Comparison of ENCODE assay signal across 8 cellular contexts in the genomic region with DNA sequence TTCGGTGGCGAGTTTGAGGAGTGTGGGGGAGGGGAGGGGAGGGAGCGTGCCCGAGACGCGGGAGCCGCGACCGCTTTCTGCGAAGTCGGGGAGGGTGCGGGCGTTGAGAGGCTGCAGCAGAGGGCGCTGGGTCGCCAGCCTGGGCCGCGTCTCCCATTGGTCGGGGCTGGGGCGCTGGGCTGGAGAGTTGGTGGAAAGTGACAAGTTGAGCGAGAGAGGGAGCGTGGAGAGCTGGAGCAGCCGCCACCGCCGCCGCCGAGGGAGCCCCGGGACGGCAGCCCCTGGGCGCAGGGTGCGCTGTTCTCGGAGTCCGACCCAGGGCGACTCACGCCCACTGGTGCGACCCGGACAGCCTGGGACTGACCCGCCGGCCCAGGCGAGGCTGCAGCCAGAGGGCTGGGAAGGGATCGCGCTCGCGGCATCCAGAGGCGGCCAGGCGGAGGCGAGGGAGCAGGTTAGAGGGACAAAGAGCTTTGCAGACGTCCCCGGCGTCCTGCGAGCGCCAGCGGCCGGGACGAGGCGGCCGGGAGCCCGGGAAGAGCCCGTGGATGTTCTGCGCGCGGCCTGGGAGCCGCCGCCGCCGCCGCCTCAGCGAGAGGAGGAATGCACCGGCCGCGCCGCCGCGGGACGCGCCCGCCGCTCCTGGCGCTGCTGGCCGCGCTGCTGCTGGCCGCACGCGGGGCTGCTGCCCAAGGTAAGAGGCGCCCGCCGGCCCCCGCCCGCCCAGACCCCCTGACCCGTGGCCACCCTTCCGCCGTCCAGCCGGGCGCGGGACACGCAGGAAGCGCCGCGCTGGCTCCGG. TPM values are rescaled to one million over a fixed set of nuclear protein-coding genes. Genes with fewer than 3 reads are reported as not detected.
DNase-seq lines count a peak whose midpoint lies in the region; ATAC-seq and TF ChIP-seq lines count a peak whose summit lies in the region.

TSS of gene ROR1 (plus strand) at position 203 of the 802 bp plus-strand sequence.

- H3K9me3 Mint-ChIP-seq in activated naive CD8-positive, alpha-beta T cell treated with anti-CD3 and anti-CD28 coated beads for 36 hours = no peaks in the 10 kb centered on the region
- peaks cover 8% of the 10 kb centered on the region for H3K9me3 Mint-ChIP-seq in glutamatergic neuron (ENCODE audit: unreplicated experiment)

- peak within 1 kb of the TSS; percentile 84 for H2AFZ ChIP-seq in PC-9

- 0 to 1% methylated on average over 45 to 77 of the region's 99 CpGs for WGBS in tibial nerve, 2 donors

- peak; percentile 88 for ATAC-seq in GM19351 (IDR thresholded peaks at IDR 0.05; ENCODE audit: unreplicated experiment)

- H3K4me3 Mint-ChIP-seq in activated naive CD8-positive, alpha-beta T cell treated with anti-CD3 and anti-CD28 coated beads for 36 hours = peak within 1 kb of the TSS; percentile 83
- peak within 1 kb of the TSS; percentile 98 for H3K4me3 Mint-ChIP-seq in glutamatergic neuron (ENCODE audit: unreplicated experiment)

- DNase-seq in BE2C (peak; percentile 87), HT1080 (ENCODE audit: low read depth) (peak; percentile 85), PC-9 (peak; percentile 72 to 91), glutamatergic neuron (peak; percentile 95), nucleus accumbens (lab: John Stamatoyannopoulos, UW) (peak; percentile 14 to 90 (median 76)), tibial nerve (ENCODE audit: low spot score in 2 of 2) (peak; percentile 81 to 84)
- DNase-seq in activated naive CD8-positive, alpha-beta T cell treated with anti-CD3 and anti-CD28 coated beads for 36 hours = peak; percentile 68

- no peaks in the 10 kb centered on the region for H3K4me1 ChIP-seq in BE2C
- peaks cover 50% of the 10 kb centered on the region for H3K4me1 ChIP-seq in PC-9 (replicated peaks; ENCODE audit: insufficient read depth)
- peaks cover 0 to 29% (median 0%) of the 10 kb centered on the region in 4 donors for H3K4me1 ChIP-seq in tibial nerve

- H3K36me3 ChIP-seq in BE2C (no peaks in the 10 kb centered on the region), PC-9 (ENCODE audit: low read depth) (0 out of 2 replicates have a peak, but pooled peaks cover 3% of the 10 kb centered on the region), tibial nerve (no peaks in the 10 kb centered on the region)

- intact Hi-C loops in PC-9 (cut with micrococcal nuclease; ENCODE audit: unreplicated experiment) = loop anchor here (1.0 to 10.0 kb wide), 8 partner anchors 81 to 469 kb away; no protein-coding TSS in a partner anchor

- H3K27me3 ChIP-seq in BE2C = no peaks in the 10 kb centered on the region
- H3K27me3 ChIP-seq in PC-9 (ENCODE audit: insufficient read depth, low read depth) = no peaks in the 10 kb centered on the region
- H3K27me3 ChIP-seq in tibial nerve = no peaks in the 10 kb centered on the region

- H3K9me3 ChIP-seq in BE2C (no peaks in the 10 kb centered on the region), PC-9 (ENCODE audit: insufficient read depth, low read depth) (no peaks in the 10 kb centered on the region), tibial nerve (no peaks in the 10 kb centered on the region)

- H3K27ac ChIP-seq in PC-9 = peak within 1 kb of the TSS; percentile 60
- peak within 1 kb of the TSS; percentile 55 to 95 (median 87) for H3K27ac ChIP-seq in tibial nerve

- BruUV-seq in PC-9 (replicated peaks; lab: Mats Ljungman, UMichigan) = no TSS peak

- no peaks in the 10 kb centered on the region for H3K9me2 ChIP-seq in PC-9 (ENCODE audit: insufficient read depth)

- TF ChIP-seq EP300 in tibial nerve (IDR thresholded peaks at IDR 0.05) = peak in 1 of 2 donors; percentile 86

- no peaks in the 10 kb centered on the region for H4K20me1 ChIP-seq in PC-9 (ENCODE audit: insufficient read depth)

- CTCF ChIA-PET in PC-9 (lab: Charles Lee) = interaction anchor here (0.6 to 2.0 kb wide), 5 partner anchors 17 to 148 kb away, joined by 3 to 11 read pairs (median 4); no protein-coding TSS in a partner anchor

- peaks cover 67% of the 10 kb centered on the region for H3K27me3 Mint-ChIP-seq in activated naive CD8-positive, alpha-beta T cell treated with anti-CD3 and anti-CD28 coated beads for 36 hours
- H3K27me3 Mint-ChIP-seq in glutamatergic neuron (ENCODE audit: unreplicated experiment) = peaks cover 4% of the 10 kb centered on the region

- POLR2A ChIA-PET in PC-9 (lab: Charles Lee; ENCODE audit: unreplicated experiment) = interaction anchor here (0.6 kb wide), 1 partner anchor 233 kb away, joined by 3 read pairs; no protein-coding TSS in a partner anchor

- peak; percentile 41 to 67 for TF ChIP-seq POLR2A in tibial nerve (IDR thresholded peaks at IDR 0.05)

- peak; percentile 41 for TF ChIP-seq CTCF in BE2C (IDR thresholded peaks at IDR 0.05; ENCODE audit: low read depth, low read length)
- peak; percentile 62 for TF ChIP-seq CTCF in PC-9 (conservative IDR thresholded peaks at IDR 0.05)
- TF ChIP-seq CTCF in glutamatergic neuron (IDR thresholded peaks at IDR 0.05; ENCODE audit: partially characterized antibody, unreplicated experiment) = peak; percentile 45
- peak; percentile 67 to 91 (median 85) for TF ChIP-seq CTCF in tibial nerve (IDR thresholded peaks at IDR 0.05)

- peak within 1 kb of the TSS; percentile 90 for H3K4me2 ChIP-seq in PC-9

- H3K4me3 ChIP-seq in BE2C (ENCODE audit: low read depth, low read length) = peak within 1 kb of the TSS; percentile 79
- H3K4me3 ChIP-seq in PC-9 = peak within 1 kb of the TSS; percentile 93
- H3K4me3 ChIP-seq in tibial nerve = peak within 1 kb of the TSS; percentile 51 to 84 (median 74)

- no peaks in the 10 kb centered on the region for H3K36me3 Mint-ChIP-seq in activated naive CD8-positive, alpha-beta T cell treated with anti-CD3 and anti-CD28 coated beads for 36 hours
- peaks cover 4% of the 10 kb centered on the region for H3K36me3 Mint-ChIP-seq in glutamatergic neuron (ENCODE audit: unreplicated experiment)

- H3K4me1 Mint-ChIP-seq in activated naive CD8-positive, alpha-beta T cell treated with anti-CD3 and anti-CD28 coated beads for 36 hours = peaks cover 15% of the 10 kb centered on the region
- H3K4me1 Mint-ChIP-seq in glutamatergic neuron (ENCODE audit: low read depth, unreplicated experiment) = peaks cover 23% of the 10 kb centered on the region

- H3K79me2 ChIP-seq in PC-9 (ENCODE audit: low read depth) = peaks cover 49% of the 10 kb centered on the region

- H3K27ac Mint-ChIP-seq in activated naive CD8-positive, alpha-beta T cell treated with anti-CD3 and anti-CD28 coated beads for 36 hours = no peak within 1 kb of the TSS
- peak within 1 kb of the TSS; percentile 67 for H3K27ac Mint-ChIP-seq in glutamatergic neuron (ENCODE audit: unreplicated experiment)

- H3F3A ChIP-seq in PC-9 (ENCODE audit: insufficient read depth, low read depth) = peaks cover 32% of the 10 kb centered on the region; the same call in 1 of the 2 replicates

RNA-seq across cellular contexts. Expression of gene ROR1, which starts in this region (rescaled TPM):
- 3.5 TPM for polyA plus RNA-seq in BE2C (2012; ENCODE audit: insufficient read depth, insufficient read length, low read depth)
- 2.7 and 2.9 TPM in 2 replicates for total RNA-seq in HT1080 (2014; rRNA removed; shearing (Covaris generic))
- polyA plus RNA-seq in HT1080 (2015; cell fraction: cytosol; rRNA removed) = 1.9 and 2.5 TPM in 2 replicates
- polyA plus RNA-seq in HT1080 (2015; cell fraction: nucleus; rRNA removed) = 4.6 and 5.6 TPM in 2 replicates
- total RNA-seq in PC-9 (2021) (16.0 and 19.0 TPM in 2 replicates), glutamatergic neuron (ENCODE audit: unreplicated experiment) (11.3 TPM), tibial nerve (10 to 100 TPM; 10.5 to 47.7 (median 43.7) TPM)
- total RNA-seq in activated naive CD8-positive, alpha-beta T cell treated with anti-CD3 and anti-CD28 coated beads for 36 hours = not detected

Comparison
In these comparisons a context has a peak if more than half of its experiments do, and no peak if none do; other contexts are left out.
1. Peak in every context shown above with its lines: DNase-seq, ATAC-seq, H3K4me3 ChIP-seq and H3K27ac ChIP-seq.
2. Peak in DNase-seq in activated naive CD8-positive, alpha-beta T cell treated with anti-CD3 and anti-CD28 coated beads for 36 hours; RNA of the gene not detected or under 1 TPM.